ENCODE assay signal across 20 cellular contexts in the genomic region with DNA sequence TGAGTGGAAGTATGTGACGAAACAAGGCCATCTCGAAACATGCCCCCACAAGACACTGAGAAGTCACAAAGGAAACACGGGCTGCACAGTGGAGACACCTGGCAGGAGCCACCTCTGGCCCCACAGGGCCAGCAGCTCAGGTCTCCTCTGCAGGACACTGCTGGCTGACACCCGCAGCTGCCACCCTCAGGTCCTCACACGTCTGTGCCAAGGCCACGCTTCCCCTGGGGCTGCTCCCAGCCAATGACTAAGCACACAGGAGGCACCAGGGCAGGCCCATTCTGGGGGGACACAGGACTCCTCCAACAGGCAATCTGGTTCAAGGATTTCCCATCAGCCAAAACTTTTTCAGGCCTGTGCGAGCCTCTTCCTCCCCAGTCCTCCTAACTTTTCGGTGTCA. TPM values are rescaled to one million over a fixed set of nuclear protein-coding genes. Genes with fewer than 3 reads are reported as not detected.
"Had no signal": no experiment of that assay in that cellular context is flagged by ENCODE, and none has a peak within 500 bp of the region (broad histone marks: within the 10 kb centered on the region; RNA-seq: fewer than 3 reads in every experiment).

No MANE protein-coding gene starts in this region.

- H3K27ac ChIP-seq: esophagus muscularis mucosa, right lobe of liver, SJCRH30, upper lobe of right lung had no signal

- H3K27me3 Mint-ChIP-seq: dendritic cell treated with granulocyte-macrophage colony-stimulating factor and Interleukin-4, amounts not matched to agents 40 ng/mL and 50 ng/mL, for 4 days had no signal

- H3K27me3 ChIP-seq: esophagus muscularis mucosa, right lobe of liver, SJCRH30, spleen, upper lobe of right lung had no signal

- H3K4me1 ChIP-seq: right lobe of liver, SJCRH30 had no signal

- DNase-seq: activated CD4-positive, alpha-beta T cell treated with anti-CD3 and anti-CD28 coated beads for 1 hour; activated CD4-positive, alpha-beta T cell treated with anti-CD3 and anti-CD28 coated beads, Interleukin-2, amount 50 U/mL, for 48 hours; activated naive CD4-positive, alpha-beta T cell; activated T-cell treated with anti-CD3 and anti-CD28 coated beads, Interleukin-2, amount 50 U/mL, for 72 hours; cerebellar nuclear complex; head of caudate nucleus; mesendoderm; right lobe of liver; SJCRH30; spleen; stimulated activated CD4-positive, alpha-beta T cell treated with anti-CD3 and anti-CD28 coated beads, Interleukin-2, amount 100 ng/mL, for 24 hours; stimulated activated naive CD8-positive, alpha-beta T cell treated with anti-CD3 and anti-CD28 coated beads, Interleukin-15, Interleukin-2, amounts not matched to agents 100 U/mL and 50 U/mL, for 24 hours; upper lobe of right lung had no signal

- ATAC-seq: activated T-cell treated with anti-CD3 and anti-CD28 coated beads, Interleukin-2, amount 50 U/mL, for 72 hours; left lobe of liver; right lobe of liver; stimulated activated naive CD8-positive, alpha-beta T cell treated with anti-CD3 and anti-CD28 coated beads, Interleukin-15, Interleukin-2, amounts not matched to agents 100 U/mL and 50 U/mL, for 24 hours; upper lobe of right lung had no signal

- H3K4me3 ChIP-seq: esophagus muscularis mucosa, right lobe of liver, SJCRH30, spleen, upper lobe of right lung had no signal

- H3K9me3 ChIP-seq: esophagus muscularis mucosa, right lobe of liver, SJCRH30, spleen, upper lobe of right lung had no signal

- H3K9me3 Mint-ChIP-seq: activated T-cell treated with anti-CD3 and anti-CD28 coated beads, Interleukin-2, amount 50 U/mL, for 72 hours; dendritic cell treated with granulocyte-macrophage colony-stimulating factor and Interleukin-4, amounts not matched to agents 40 ng/mL and 50 ng/mL, for 4 days; T-helper 2 cell treated with Interferon-gamma antibody and Interleukin-4, amounts not matched to agents 5 μg/mL and 100 μg/mL, for 36 hours had no signal

- H3K4me3 Mint-ChIP-seq: activated T-cell treated with anti-CD3 and anti-CD28 coated beads, Interleukin-2, amount 50 U/mL, for 72 hours; dendritic cell treated with granulocyte-macrophage colony-stimulating factor and Interleukin-4, amounts not matched to agents 40 ng/mL and 50 ng/mL, for 4 days; T-helper 2 cell treated with Interferon-gamma antibody and Interleukin-4, amounts not matched to agents 5 μg/mL and 100 μg/mL, for 36 hours had no signal

- H3K27ac Mint-ChIP-seq: dendritic cell treated with granulocyte-macrophage colony-stimulating factor and Interleukin-4, amounts not matched to agents 40 ng/mL and 50 ng/mL, for 4 days; T-helper 2 cell treated with Interferon-gamma antibody and Interleukin-4, amounts not matched to agents 5 μg/mL and 100 μg/mL, for 36 hours had no signal

RNA-seq across cellular contexts. Expression of a gene that starts 37.8 kb away (rescaled TPM):
- total RNA-seq: activated T-cell treated with anti-CD3 and anti-CD28 coated beads, Interleukin-2, amount 50 U/mL, for 72 hours; esophagus muscularis mucosa; fibroblast of villous mesenchyme; left lobe of liver; posterior vena cava; right lobe of liver; SJCRH30; spleen; temporal lobe; upper lobe of right lung had no signal
